11 cellular contexts compared by ENCODE assay signal in the genomic region with DNA sequence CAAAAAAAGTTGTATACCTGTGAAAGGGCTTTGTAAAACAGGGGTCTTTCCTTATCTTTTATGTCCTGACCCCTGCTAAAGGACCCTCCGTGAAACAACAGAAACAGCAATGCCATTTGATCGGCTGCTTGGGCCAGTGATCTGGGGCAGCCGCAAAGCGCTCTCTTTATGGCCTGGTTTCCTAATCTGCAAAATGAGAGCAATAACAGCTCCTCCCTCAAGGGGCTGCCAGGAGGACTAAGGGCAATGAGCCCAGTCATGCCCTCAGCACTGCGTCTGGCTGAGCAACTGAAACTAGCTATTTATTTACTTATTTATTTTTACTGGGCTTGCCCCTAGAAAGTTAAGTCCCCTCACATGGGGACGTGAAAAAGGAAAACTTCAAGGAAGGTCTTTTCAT. TPM values are rescaled to one million over a fixed set of nuclear protein-coding genes. Genes with fewer than 3 reads are reported as not detected.
DNase-seq lines count a peak whose midpoint lies in the region; ATAC-seq, FAIRE-seq and TF ChIP-seq lines count a peak whose summit lies in the region.
"Had no signal": no experiment of that assay in that cellular context is flagged by ENCODE, and none has a peak within 500 bp of the region (broad histone marks: within the 10 kb centered on the region; RNA-seq: fewer than 3 reads in every experiment).

No MANE protein-coding gene starts in this region.

- DNase-seq in MCF 10A (ENCODE audit: unreplicated experiment) (peak; percentile 52), mammary epithelial cell (no peak), SK-N-MC (ENCODE audit: low read depth, low spot score) (no peak), keratinocyte (ENCODE audit: low read depth, low spot score) (no peak), upper lobe of right lung (no peak), cerebellar cortex (ENCODE audit: low spot score) (no peak)
- DNase-seq in activated CD4-positive, alpha-beta memory T cell treated with anti-CD3 and anti-CD28 coated beads for 36 hours: no peak
- DNase-seq: CD4-positive, CD25-positive, alpha-beta regulatory T cell; cerebellar nuclear complex had no signal

- H3K9me3 Mint-ChIP-seq in MCF 10A (ENCODE audit: unreplicated experiment): no peaks in the 10 kb centered on the region
- no peaks in the 10 kb centered on the region for H3K9me3 Mint-ChIP-seq in activated CD4-positive, alpha-beta memory T cell treated with anti-CD3 and anti-CD28 coated beads for 36 hours

- H3K36me3 ChIP-seq in mammary epithelial cell (ENCODE audit: insufficient read depth, low read length): no peaks in the 10 kb centered on the region
- peaks cover 61% of the 10 kb centered on the region for H3K36me3 ChIP-seq in SK-N-MC (ENCODE audit: insufficient read depth, low read length)
- no peaks in the 10 kb centered on the region for H3K36me3 ChIP-seq in keratinocyte (ENCODE audit: control insufficient read depth in 2 of 2, extremely low read depth in 1 of 2, insufficient read depth in 2 of 2, low read length in 2 of 2)
- peaks cover 5% of the 10 kb centered on the region for H3K36me3 ChIP-seq in upper lobe of right lung

- H3K9me3 ChIP-seq in mammary epithelial cell (replicated peaks; ENCODE audit: insufficient read depth, low read length): no peaks in the 10 kb centered on the region
- H3K9me3 ChIP-seq in SK-N-MC (ENCODE audit: low read depth, low read length): no peaks in the 10 kb centered on the region
- no peaks in the 10 kb centered on the region for H3K9me3 ChIP-seq in keratinocyte (ENCODE audit: control insufficient read depth, low read depth, low read length)
- no peaks in the 10 kb centered on the region for H3K9me3 ChIP-seq in upper lobe of right lung

- POLR2A ChIA-PET in MCF 10A (lab: Yijun Ruan, JAX): interaction anchor here (0.6 to 2.7 kb wide), 7 partner anchors 12 to 80 kb away, joined by 3 to 9 read pairs (median 4); a partner anchor contains a TSS
- POLR2A ChIA-PET in activated CD4-positive, alpha-beta memory T cell treated with anti-CD3 and anti-CD28 coated beads for 36 hours (lab: Charles Lee): no interaction called here

- TF ChIP-seq CTCF in MCF 10A (IDR thresholded peaks at IDR 0.05; ENCODE audit: unreplicated experiment): no peak
- TF ChIP-seq CTCF in mammary epithelial cell (conservative IDR thresholded peaks at IDR 0.05 in 1 of 2, IDR thresholded peaks at IDR 0.05 in 1 of 2; ENCODE audit: extremely low read depth in 1 of 2, insufficient read depth in 1 of 2, low read depth in 1 of 2, low read length in 2 of 2): no peak
- no peak for TF ChIP-seq CTCF in keratinocyte (optimal IDR thresholded peaks at IDR 0.05 in 1 of 3, IDR thresholded peaks at IDR 0.05 in 1 of 3, conservative IDR thresholded peaks at IDR 0.05 in 1 of 3; ENCODE audit: extremely low read depth in 1 of 3, insufficient read depth in 2 of 3, low read length in 3 of 3)
- no peak for TF ChIP-seq CTCF in upper lobe of right lung (IDR thresholded peaks at IDR 0.05)

- H3K27ac Mint-ChIP-seq in MCF 10A (ENCODE audit: low read depth, unreplicated experiment): peak overlapping the region; percentile 92
- H3K27ac Mint-ChIP-seq in activated CD4-positive, alpha-beta memory T cell treated with anti-CD3 and anti-CD28 coated beads for 36 hours: no peak overlapping the region
- H3K27ac Mint-ChIP-seq: CD4-positive, CD25-positive, alpha-beta regulatory T cell; IgD-negative memory B cell had no signal

- H4K20me1 ChIP-seq in mammary epithelial cell (ENCODE audit: insufficient read depth, low read length) (no peaks in the 10 kb centered on the region), keratinocyte (ENCODE audit: control insufficient read depth, extremely low read depth, insufficient read depth, low read length) (no peaks in the 10 kb centered on the region)

- peak overlapping the region; percentile 46 for H3K4me3 Mint-ChIP-seq in MCF 10A (ENCODE audit: unreplicated experiment)
- no peak overlapping the region for H3K4me3 Mint-ChIP-seq in activated CD4-positive, alpha-beta memory T cell treated with anti-CD3 and anti-CD28 coated beads for 36 hours
- H3K4me3 Mint-ChIP-seq: CD4-positive, CD25-positive, alpha-beta regulatory T cell; IgD-negative memory B cell had no signal

- H3K9me1 ChIP-seq in keratinocyte (ENCODE audit: control insufficient read depth, extremely low read depth, insufficient read depth, low read length): no peaks in the 10 kb centered on the region

- H3K4me1 Mint-ChIP-seq in MCF 10A (ENCODE audit: insufficient read depth, unreplicated experiment): peaks cover 22% of the 10 kb centered on the region
- peaks cover 7% of the 10 kb centered on the region for H3K4me1 Mint-ChIP-seq in activated CD4-positive, alpha-beta memory T cell treated with anti-CD3 and anti-CD28 coated beads for 36 hours (ENCODE audit: low read depth)

- in situ Hi-C loops in mammary epithelial cell (cut with MboI; ENCODE audit: low sequenced_read_pairs in 2 of 2): loop anchor here in 1 of 2 donors (5.0 kb wide), 1 partner anchor 63 kb away; a partner anchor contains a TSS

- H3K27me3 Mint-ChIP-seq in MCF 10A (ENCODE audit: insufficient read depth, unreplicated experiment): no peaks in the 10 kb centered on the region
- H3K27me3 Mint-ChIP-seq in activated CD4-positive, alpha-beta memory T cell treated with anti-CD3 and anti-CD28 coated beads for 36 hours: no peaks in the 10 kb centered on the region

- H3K79me2 ChIP-seq in mammary epithelial cell (ENCODE audit: insufficient read depth, low read length) (no peaks in the 10 kb centered on the region), keratinocyte (ENCODE audit: control insufficient read depth, insufficient read depth, low read length) (no peaks in the 10 kb centered on the region)

- H3K4me1 ChIP-seq in mammary epithelial cell (ENCODE audit: insufficient read depth, low read length): peaks cover 6% of the 10 kb centered on the region
- H3K4me1 ChIP-seq in keratinocyte (ENCODE audit: control insufficient read depth, extremely low read depth, insufficient read depth, low read length): peaks cover 9% of the 10 kb centered on the region
- H3K4me1 ChIP-seq in upper lobe of right lung: peaks cover 8% of the 10 kb centered on the region

- FAIRE-seq in keratinocyte (lab: Jason Lieb, UNC): no peak

- H3K4me2 ChIP-seq in mammary epithelial cell (ENCODE audit: insufficient read depth, low read depth, low read length) (no peak overlapping the region), keratinocyte (ENCODE audit: control insufficient read depth, extremely low read depth, insufficient read depth, low read depth, low read length) (no peak overlapping the region)

- no peak overlapping the region for H3K4me3 ChIP-seq in mammary epithelial cell (replicated peaks in 1 of 3; ENCODE audit: insufficient read depth in 1 of 3, low read depth in 2 of 3, low read length in 3 of 3)
- H3K4me3 ChIP-seq in SK-N-MC: no peak overlapping the region
- no peak overlapping the region for H3K4me3 ChIP-seq in keratinocyte (ENCODE audit: control insufficient read depth in 2 of 3, extremely low read depth in 1 of 3, insufficient read depth in 2 of 3, low read depth in 1 of 3, low read length in 3 of 3)
- no peak overlapping the region for H3K4me3 ChIP-seq in upper lobe of right lung

- CTCF ChIA-PET in MCF 10A (lab: Yijun Ruan, JAX) (interaction anchor here (0.5 to 1.1 kb wide), 3 partner anchors 15 to 338 kb away, joined by 3 to 5 read pairs (median 4); no protein-coding TSS in a partner anchor), mammary epithelial cell (lab: Charles Lee; ENCODE audit: low non-redundant PET) (no interaction called here)
- CTCF ChIA-PET in activated CD4-positive, alpha-beta memory T cell treated with anti-CD3 and anti-CD28 coated beads for 36 hours (lab: Charles Lee): no interaction called here

- over 99% methylated on average over 6 of the region's 6 CpGs for WGBS in mammary epithelial cell (ENCODE audit: low coverage, missing lambda C conversion rate)

- ATAC-seq in upper lobe of right lung (peak; percentile 85), HG03439 (IDR thresholded peaks at IDR 0.05; ENCODE audit: unreplicated experiment) (no peak)

- H3K27me3 ChIP-seq in mammary epithelial cell (ENCODE audit: insufficient read depth, low read length): no peaks in the 10 kb centered on the region
- H3K27me3 ChIP-seq in keratinocyte (ENCODE audit: control insufficient read depth, extremely low read depth, insufficient read depth, low read length): no peaks in the 10 kb centered on the region
- no peaks in the 10 kb centered on the region for H3K27me3 ChIP-seq in upper lobe of right lung

- no peak overlapping the region for H3K9ac ChIP-seq in mammary epithelial cell (ENCODE audit: insufficient read depth, low read length)
- no peak overlapping the region for H3K9ac ChIP-seq in SK-N-MC (ENCODE audit: insufficient read length)
- peak overlapping the region; percentile 5 for H3K9ac ChIP-seq in keratinocyte (ENCODE audit: control insufficient read depth, extremely low read depth, insufficient read depth, low read length)

- dilution Hi-C loops in mammary epithelial cell (cut with HindIII; ENCODE audit: low sequenced_read_pairs) (no loop called here), keratinocyte (cut with MboI; ENCODE audit: extremely low pct_ligation_motif_present, low sequenced_read_pairs) (no loop called here)

- intact Hi-C loops in MCF 10A (cut with micrococcal nuclease): no loop called here
- intact Hi-C loops in mammary epithelial cell (cut with micrococcal nuclease): no loop called here
- intact Hi-C loops in upper lobe of right lung (cut with DNase I): loop anchor here (10.0 kb wide), 1 partner anchor 135 kb away; no protein-coding TSS in a partner anchor
- intact Hi-C loops in activated CD4-positive, alpha-beta memory T cell treated with anti-CD3 and anti-CD28 coated beads for 36 hours (cut with micrococcal nuclease): no loop called here

- BruUV-seq in MCF 10A (replicated peaks; lab: Mats Ljungman, UMichigan): no TSS peak
- no TSS peak for BruUV-seq in mammary epithelial cell (replicated peaks; lab: Mats Ljungman, UMichigan)

- H2AFZ ChIP-seq in mammary epithelial cell (ENCODE audit: low read depth, low read length) (no peak overlapping the region), keratinocyte (ENCODE audit: control insufficient read depth, low read length) (no peak overlapping the region)

- H3K27ac ChIP-seq in mammary epithelial cell (ENCODE audit: insufficient read depth, low read depth, low read length) (no peak overlapping the region), SK-N-MC (0 out of 2 replicates have a peak overlapping the region, but pooled peaks have one; percentile 2), keratinocyte (ENCODE audit: control insufficient read depth, insufficient read depth, low read length) (no peak overlapping the region), upper lobe of right lung (peak overlapping the region; percentile 42)

- H3K36me3 Mint-ChIP-seq in MCF 10A (ENCODE audit: insufficient read depth, unreplicated experiment): peaks cover 56% of the 10 kb centered on the region
- no peaks in the 10 kb centered on the region for H3K36me3 Mint-ChIP-seq in activated CD4-positive, alpha-beta memory T cell treated with anti-CD3 and anti-CD28 coated beads for 36 hours
- H3K36me3 Mint-ChIP-seq: CD4-positive, CD25-positive, alpha-beta regulatory T cell; IgD-negative memory B cell had no signal

RNA-seq across cellular contexts. Expression of a gene that starts 18.3 kb away (rescaled TPM):
- total RNA-seq in MCF 10A (2022): 17.6 and 24.9 TPM in 2 replicates
- 10 to 100 TPM in 1 of 2 donors, 1 to 10 TPM in 1; 2.5 to 17.3 TPM for total RNA-seq in mammary epithelial cell
- polyA plus RNA-seq in mammary epithelial cell: 28.8 TPM
- polyA minus RNA-seq in mammary epithelial cell: 37.3 TPM
- polyA plus RNA-seq in keratinocyte: 5.2 to 12.6 TPM (median 9.1 TPM) in 3 replicates
- polyA plus RNA-seq in keratinocyte (2011; ENCODE audit: low read depth): 0.19 TPM
- polyA plus RNA-seq in keratinocyte (2011; cell fraction: cytosol; rRNA removed): 6.8 and 9.8 TPM in 2 replicates
- 3.9 and 4.5 TPM in 2 replicates for polyA plus RNA-seq in keratinocyte (2011; cell fraction: nucleus; rRNA removed)
- polyA plus RNA-seq in keratinocyte (2012; ENCODE audit: low replicate concordance): 0.93 and 11.2 TPM in 2 replicates
- polyA minus RNA-seq in keratinocyte: 3.7 to 10.8 TPM (median 6.7 TPM) in 3 replicates
- polyA minus RNA-seq in keratinocyte (2011; cell fraction: cytosol; rRNA and poly(A)+ RNA removed): 15.5 TPM
- 2.8 and 3.8 TPM in 2 replicates for polyA minus RNA-seq in keratinocyte (2011; cell fraction: nucleus; rRNA and poly(A)+ RNA removed)
- 21.8 TPM for total RNA-seq in upper lobe of right lung
- 1 to 10 TPM; 1.2 to 1.3 TPM for total RNA-seq in activated CD4-positive, alpha-beta memory T cell treated with anti-CD3 and anti-CD28 coated beads for 36 hours
- polyA plus RNA-seq: IgD-negative memory B cell had no signal

RNA-seq across cellular contexts. Expression of a gene that starts 39.3 kb away (rescaled TPM):
- total RNA-seq in MCF 10A (2022) (220 and 322 TPM in 2 replicates), mammary epithelial cell (100 to 1,000 TPM; 270 to 303 TPM), upper lobe of right lung (119 TPM)
- polyA plus RNA-seq in mammary epithelial cell (542 TPM), keratinocyte (357 to 558 TPM (median 541 TPM) in 3 replicates)
- polyA minus RNA-seq in mammary epithelial cell (413 TPM), keratinocyte (246 to 674 TPM (median 408 TPM) in 3 replicates)
- polyA plus RNA-seq in keratinocyte (2011; ENCODE audit: low read depth): 363 TPM
- 325 and 413 TPM in 2 replicates for polyA plus RNA-seq in keratinocyte (2011; cell fraction: cytosol; rRNA removed)
- polyA plus RNA-seq in keratinocyte (2011; cell fraction: nucleus; rRNA removed): 327 and 409 TPM in 2 replicates
- polyA plus RNA-seq in keratinocyte (2012; ENCODE audit: low replicate concordance): 286 and 495 TPM in 2 replicates
- polyA minus RNA-seq in keratinocyte (2011; cell fraction: cytosol; rRNA and poly(A)+ RNA removed): 278 TPM
- polyA minus RNA-seq in keratinocyte (2011; cell fraction: nucleus; rRNA and poly(A)+ RNA removed): 141 and 235 TPM in 2 replicates
- total RNA-seq in activated CD4-positive, alpha-beta memory T cell treated with anti-CD3 and anti-CD28 coated beads for 36 hours: 100 to 1,000 TPM; 360 to 375 TPM

RNA-seq across cellular contexts. Expression of a gene that starts 39.7 kb away (rescaled TPM):
- total RNA-seq in MCF 10A (2022): 14.4 and 15.2 TPM in 2 replicates
- total RNA-seq in mammary epithelial cell: 10 to 100 TPM; 15.7 to 19.2 TPM
- 17.7 TPM for polyA plus RNA-seq in mammary epithelial cell
- polyA minus RNA-seq in mammary epithelial cell: 16.3 TPM
- 13.5 to 23.7 TPM (median 18.9 TPM) in 3 replicates for polyA plus RNA-seq in keratinocyte
- polyA plus RNA-seq in keratinocyte (2011; ENCODE audit: low read depth): 1.7 TPM
- polyA plus RNA-seq in keratinocyte (2011; cell fraction: cytosol; rRNA removed): 9.7 and 12.1 TPM in 2 replicates
- polyA plus RNA-seq in keratinocyte (2011; cell fraction: nucleus; rRNA removed): 16.0 and 18.8 TPM in 2 replicates
- 4.2 and 16.1 TPM in 2 replicates for polyA plus RNA-seq in keratinocyte (2012; ENCODE audit: low replicate concordance)
- 4.3 to 14.8 TPM (median 5.4 TPM) in 3 replicates for polyA minus RNA-seq in keratinocyte
- polyA minus RNA-seq in keratinocyte (2011; cell fraction: cytosol; rRNA and poly(A)+ RNA removed): 5.6 TPM
- polyA minus RNA-seq in keratinocyte (2011; cell fraction: nucleus; rRNA and poly(A)+ RNA removed): 10.7 and 15.4 TPM in 2 replicates
- 15.7 TPM for total RNA-seq in upper lobe of right lung
- 10 to 100 TPM; 17.1 to 20.1 TPM for total RNA-seq in activated CD4-positive, alpha-beta memory T cell treated with anti-CD3 and anti-CD28 coated beads for 36 hours

Comparison
In these comparisons a context has a peak if more than half of its experiments do, and no peak if none do; other contexts are left out.
1. H3K27ac ChIP-seq: peak in SK-N-MC (single experiment) and upper lobe of right lung (single experiment); none in mammary epithelial cell (single experiment) and keratinocyte (single experiment).